ENCODE assay signal across 13 cellular contexts in the genomic region with DNA sequence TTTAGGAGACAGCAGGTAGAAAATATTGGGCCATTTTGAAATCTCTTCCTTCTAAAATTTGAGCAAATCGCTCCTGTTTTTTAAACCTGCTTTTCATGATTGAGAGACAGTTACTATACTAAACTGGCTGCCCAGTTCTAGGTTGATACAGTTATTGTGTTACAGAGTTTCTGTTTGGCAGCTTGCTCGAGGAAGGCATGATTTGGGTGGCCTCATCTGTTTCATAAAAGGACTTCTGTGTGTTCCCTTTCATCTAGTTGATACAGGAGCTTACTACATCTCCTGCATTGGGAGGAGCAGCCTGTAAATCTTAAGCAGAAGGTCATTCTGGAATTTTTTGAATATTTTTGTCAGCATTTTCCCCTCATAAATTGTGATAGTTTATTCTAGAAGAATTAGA.
"Had no signal": no experiment of that assay in that cellular context is flagged by ENCODE, and none has a peak within 500 bp of the region (broad histone marks: within the 10 kb centered on the region; RNA-seq: fewer than 3 reads in every experiment).

No MANE protein-coding gene starts in this region.

- H3K4me3 Mint-ChIP-seq: activated CD8-positive, alpha-beta T cell treated with anti-CD3 and anti-CD28 coated beads, Interleukin-2, amount 10 ng/mL, durations not matched to agents 7 days and 5 days; activated naive CD4-positive, alpha-beta T cell treated with anti-CD3 and anti-CD28 coated beads, Interleukin-2, amount 10 ng/mL, durations not matched to agents 7 days and 5 days; neural progenitor cell had no signal

- H3K27me3 ChIP-seq: adrenal gland, dorsolateral prefrontal cortex, esophagus muscularis mucosa, neural progenitor cell, sigmoid colon, thyroid gland had no signal

- ATAC-seq: activated CD8-positive, alpha-beta T cell treated with anti-CD3 and anti-CD28 coated beads, Interleukin-2, amount 10 ng/mL, durations not matched to agents 7 days and 5 days; SK-N-SH treated with all-trans-retinoic acid at 6 μM for 48 hours had no signal

- H2AFZ ChIP-seq: neural progenitor cell had no signal

- DNase-seq: activated CD4-positive, alpha-beta T cell treated with anti-CD3 and anti-CD28 coated beads for 48 hours; activated CD8-positive, alpha-beta T cell treated with anti-CD3 and anti-CD28 coated beads, Interleukin-2, amount 10 ng/mL, durations not matched to agents 7 days and 5 days; activated naive CD4-positive, alpha-beta T cell treated with anti-CD3 and anti-CD28 coated beads, Interleukin-2, amount 10 ng/mL, durations not matched to agents 7 days and 5 days; adrenal gland; dorsolateral prefrontal cortex; sigmoid colon; stimulated activated CD4-positive, alpha-beta T cell treated with anti-CD3 and anti-CD28 coated beads, Interleukin-12 subunit alpha, Interleukin-12 subunit beta, amount 100 ng/mL, for 4 hours; stimulated activated CD4-positive, alpha-beta T cell treated with anti-CD3 and anti-CD28 coated beads, Interleukin-2, amount 100 ng/mL, for 24 hours; thyroid gland had no signal

- H3K4me2 ChIP-seq: neural progenitor cell had no signal

- H3K9me3 Mint-ChIP-seq: activated naive CD4-positive, alpha-beta T cell treated with anti-CD3 and anti-CD28 coated beads, Interleukin-2, amount 10 ng/mL, durations not matched to agents 7 days and 5 days; neural progenitor cell had no signal

- H3K27ac ChIP-seq: adrenal gland, esophagus muscularis mucosa, neural progenitor cell, thyroid gland, WERI-Rb-1 had no signal

- H3K4me3 ChIP-seq: adrenal gland, dorsolateral prefrontal cortex, esophagus muscularis mucosa, neural progenitor cell, sigmoid colon, thyroid gland had no signal

- H3K27me3 Mint-ChIP-seq: activated naive CD4-positive, alpha-beta T cell treated with anti-CD3 and anti-CD28 coated beads, Interleukin-2, amount 10 ng/mL, durations not matched to agents 7 days and 5 days had no signal

- H3K4me1 ChIP-seq: neural progenitor cell, thyroid gland had no signal

- H3K9me3 ChIP-seq: adrenal gland, esophagus muscularis mucosa, sigmoid colon, thyroid gland had no signal

- H3K4me1 Mint-ChIP-seq: neural progenitor cell had no signal

- H3K27ac Mint-ChIP-seq: activated CD8-positive, alpha-beta T cell treated with anti-CD3 and anti-CD28 coated beads, Interleukin-2, amount 10 ng/mL, durations not matched to agents 7 days and 5 days; activated naive CD4-positive, alpha-beta T cell treated with anti-CD3 and anti-CD28 coated beads, Interleukin-2, amount 10 ng/mL, durations not matched to agents 7 days and 5 days; neural progenitor cell had no signal
